In the genomic region with DNA sequence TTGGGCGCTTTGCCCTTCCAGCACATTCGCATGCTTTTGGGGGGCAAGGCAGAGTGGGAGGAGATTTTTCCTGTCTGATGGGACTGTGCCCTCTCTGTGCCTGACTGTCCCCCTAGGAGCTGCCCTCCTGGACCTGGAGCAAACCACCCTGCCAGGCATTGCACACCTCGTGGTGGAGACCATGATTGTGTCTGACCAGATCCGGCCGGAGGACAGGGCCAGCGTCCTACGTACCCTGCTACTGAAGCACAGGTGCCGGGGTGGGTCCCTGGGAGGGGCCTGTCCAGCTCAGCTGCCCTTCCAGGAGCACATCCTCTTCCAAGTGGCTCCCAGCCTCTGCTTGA, we compare ENCODE assay signal across 21 cellular contexts. TPM values are rescaled to one million over a fixed set of nuclear protein-coding genes. Genes with fewer than 3 reads are reported as not detected.
DNase-seq lines count a peak whose midpoint lies in the region; ATAC-seq, FAIRE-seq and TF ChIP-seq lines count a peak whose summit lies in the region.
"Had no signal": no experiment of that assay in that cellular context is flagged by ENCODE, and none has a peak within 500 bp of the region (broad histone marks: within the 10 kb centered on the region; RNA-seq: fewer than 3 reads in every experiment).

No MANE protein-coding gene starts in this region.

- TF ChIP-seq EP300 in HepG2 (IDR thresholded peaks at IDR 0.05; ENCODE audit: low read depth in 2 of 2, low read length in 2 of 2), result no peak
- no peak for TF ChIP-seq EP300 in HepG2 (CRISPR knock-in tag; IDR thresholded peaks at IDR 0.05; ENCODE audit: borderline replicate concordance)

- 65% methylated on average over 3 of the region's 8 CpGs for WGBS in right lobe of liver (ENCODE audit: insufficient coverage, low coverage, low lambda C conversion rate, missing lambda C conversion rate)
- no CpG with 5 or more reads among the region's 8 CpGs for WGBS in HepG2 (ENCODE audit: low lambda C conversion rate)

- TF ChIP-seq POLR2A in right lobe of liver (IDR thresholded peaks at IDR 0.05), result no peak
- no peak for TF ChIP-seq POLR2A in HepG2 (IDR thresholded peaks at IDR 0.05; ENCODE audit: insufficient read depth in 1 of 2, low read depth in 2 of 2, low read length in 2 of 2)

- H3K27ac Mint-ChIP-seq in endothelial cell (ENCODE audit: unreplicated experiment), result no peak overlapping the region
- H3K27ac Mint-ChIP-seq in activated CD4-positive, alpha-beta T cell treated with anti-CD3 and anti-CD28 coated beads for 36 hours, result no peak overlapping the region
- H3K27ac Mint-ChIP-seq: CD4-positive, alpha-beta T cell had no signal

- no peak for TF ChIP-seq RAD21 in HepG2 (CRISPR knock-in tag; IDR thresholded peaks at IDR 0.05)

- no TSS peak for BruUV-seq in HepG2 (replicated peaks; lab: Mats Ljungman, UMichigan)

- no peak overlapping the region for H3K9ac ChIP-seq in HepG2 (ENCODE audit: insufficient read depth, low read depth, low read length)

- CTCF ChIA-PET in HepG2 (lab: Yijun Ruan, JAX; ENCODE audit: low intra/inter-chr PET ratio, low total read pairs), result no interaction called here
- CTCF ChIA-PET in activated CD4-positive, alpha-beta T cell treated with anti-CD3 and anti-CD28 coated beads for 36 hours (lab: Charles Lee), result interaction anchor here (0.8 to 1.7 kb wide), 3 partner anchors 9 to 19 kb away, joined by 3 to 6 read pairs (median 3); no protein-coding TSS in a partner anchor

- H3K4me2 ChIP-seq in HepG2 (ENCODE audit: low read depth, low read length) (no peak overlapping the region), osteoblast (ENCODE audit: insufficient read depth, low read length) (no peak overlapping the region)

- H3K4me1 ChIP-seq in right lobe of liver (no peaks in the 10 kb centered on the region), HepG2 (ENCODE audit: insufficient read depth, low read length) (peaks cover 35% of the 10 kb centered on the region), osteoblast (ENCODE audit: insufficient read depth, low read length) (no peaks in the 10 kb centered on the region)
- H3K4me1 ChIP-seq: SJCRH30 had no signal

- POLR2A ChIA-PET in HepG2 (lab: Yijun Ruan, JAX), result no interaction called here
- POLR2A ChIA-PET in activated CD4-positive, alpha-beta T cell treated with anti-CD3 and anti-CD28 coated beads for 36 hours (lab: Charles Lee), result no interaction called here

- H3K79me2 ChIP-seq in HepG2 (ENCODE audit: insufficient read depth, low read length) (no peaks in the 10 kb centered on the region), osteoblast (ENCODE audit: insufficient read depth, low read length) (no peaks in the 10 kb centered on the region)

- H3K4me1 Mint-ChIP-seq in endothelial cell (ENCODE audit: unreplicated experiment), result peaks cover 6% of the 10 kb centered on the region
- H3K4me1 Mint-ChIP-seq in activated CD4-positive, alpha-beta T cell treated with anti-CD3 and anti-CD28 coated beads for 36 hours, result no peaks in the 10 kb centered on the region

- no peak overlapping the region for H3K4me3 Mint-ChIP-seq in endothelial cell (ENCODE audit: unreplicated experiment)
- no peak overlapping the region for H3K4me3 Mint-ChIP-seq in activated CD4-positive, alpha-beta T cell treated with anti-CD3 and anti-CD28 coated beads for 36 hours
- H3K4me3 Mint-ChIP-seq: CD4-positive, alpha-beta T cell had no signal

- H3K27ac ChIP-seq in right lobe of liver (no peak overlapping the region), HepG2 (ENCODE audit: extremely low read length, insufficient read depth, low read length) (no peak overlapping the region), osteoblast (ENCODE audit: low read depth, low read length) (no peak overlapping the region)
- H3K27ac ChIP-seq: SJCRH30 had no signal

- ATAC-seq in right lobe of liver (no peak), HepG2 (no peak), HG03045 (IDR thresholded peaks at IDR 0.05; ENCODE audit: unreplicated experiment) (no peak)
- ATAC-seq in activated CD4-positive, alpha-beta T cell treated with anti-CD3 and anti-CD28 coated beads for 36 hours, result no peak

- peaks cover 0 to 4% of the 10 kb centered on the region in 2 donors for H3K27me3 ChIP-seq in right lobe of liver
- peaks cover 28 to 98% of the 10 kb centered on the region in 2 experiments for H3K27me3 ChIP-seq in HepG2 (ENCODE audit: control insufficient read depth in 1 of 2, insufficient read depth in 2 of 2, low read length in 2 of 2)
- no peaks in the 10 kb centered on the region for H3K27me3 ChIP-seq in osteoblast (ENCODE audit: insufficient read depth, low read length)
- H3K27me3 ChIP-seq: SJCRH30 had no signal

- in situ Hi-C loops in HepG2 (cut with HindIII; ENCODE audit: extremely low pct_ligation_motif_present, low pct_unique_long_range_greater_than_20kb), result no loop called here

- no peaks in the 10 kb centered on the region for H4K20me1 ChIP-seq in HepG2 (ENCODE audit: insufficient read depth, low read length)
- H4K20me1 ChIP-seq in osteoblast (ENCODE audit: insufficient read depth, low read length), result no peaks in the 10 kb centered on the region

- FAIRE-seq in HepG2 (lab: Jason Lieb, UNC), result no peak
- FAIRE-seq: G401.6, GM18507 had no signal

- H3K9me3 Mint-ChIP-seq in endothelial cell (ENCODE audit: unreplicated experiment), result no peaks in the 10 kb centered on the region
- no peaks in the 10 kb centered on the region for H3K9me3 Mint-ChIP-seq in activated CD4-positive, alpha-beta T cell treated with anti-CD3 and anti-CD28 coated beads for 36 hours (ENCODE audit: low read depth)
- H3K9me3 Mint-ChIP-seq: CD4-positive, alpha-beta T cell had no signal

- H3K36me3 ChIP-seq in right lobe of liver, result no peaks in the 10 kb centered on the region
- no peaks in the 10 kb centered on the region for H3K36me3 ChIP-seq in HepG2 (replicated peaks in 1 of 2; ENCODE audit: control insufficient read depth in 1 of 2, insufficient read depth in 2 of 2, low read length in 2 of 2)
- H3K36me3 ChIP-seq in osteoblast (ENCODE audit: insufficient read depth, low read length), result no peaks in the 10 kb centered on the region
- H3K36me3 ChIP-seq: SJCRH30 had no signal

- TF ChIP-seq CTCF in right lobe of liver (IDR thresholded peaks at IDR 0.05) (no peak), HepG2 (CRISPR knock-in tag; IDR thresholded peaks at IDR 0.05) (no peak), endothelial cell (IDR thresholded peaks at IDR 0.05; ENCODE audit: unreplicated experiment) (no peak), osteoblast (IDR thresholded peaks at IDR 0.05; ENCODE audit: extremely low read depth, low read depth, low read length) (no peak)

- peaks cover 16% of the 10 kb centered on the region for H3K27me3 Mint-ChIP-seq in endothelial cell (ENCODE audit: unreplicated experiment)
- peaks cover 13% of the 10 kb centered on the region for H3K27me3 Mint-ChIP-seq in activated CD4-positive, alpha-beta T cell treated with anti-CD3 and anti-CD28 coated beads for 36 hours

- H3K36me3 Mint-ChIP-seq in endothelial cell (ENCODE audit: low read depth, unreplicated experiment), result peaks cover 7% of the 10 kb centered on the region
- H3K36me3 Mint-ChIP-seq in activated CD4-positive, alpha-beta T cell treated with anti-CD3 and anti-CD28 coated beads for 36 hours (ENCODE audit: low read depth), result no peaks in the 10 kb centered on the region

- H3K9me3 ChIP-seq in right lobe of liver, result no peaks in the 10 kb centered on the region
- H3K9me3 ChIP-seq in HepG2 (ENCODE audit: low read length), result no peaks in the 10 kb centered on the region
- H3K9me3 ChIP-seq in osteoblast (ENCODE audit: low read depth, low read length), result no peaks in the 10 kb centered on the region
- H3K9me3 ChIP-seq: SJCRH30 had no signal

- H3K4me3 ChIP-seq in right lobe of liver, result no peak overlapping the region
- H3K4me3 ChIP-seq in HepG2 (replicated peaks in 1 of 3; ENCODE audit: insufficient read depth in 1 of 3, low read depth in 2 of 3, low read length in 3 of 3), result no peak overlapping the region
- H3K4me3 ChIP-seq in osteoblast (ENCODE audit: insufficient read depth, low read length), result no peak overlapping the region
- H3K4me3 ChIP-seq: SJCRH30 had no signal

- H2AFZ ChIP-seq in HepG2 (ENCODE audit: low read length) (no peak overlapping the region), osteoblast (ENCODE audit: low read length) (no peak overlapping the region)

- intact Hi-C loops in right lobe of liver (cut with DNase I), result no loop called here
- intact Hi-C loops in HepG2 (cut with micrococcal nuclease; ENCODE audit: unreplicated experiment), result no loop called here
- intact Hi-C loops in activated CD4-positive, alpha-beta T cell treated with anti-CD3 and anti-CD28 coated beads for 36 hours (cut with DNase I, micrococcal nuclease), result no loop called here

- peak in 2 of 3 donors; percentile 24 to 44 for DNase-seq in right lobe of liver
- DNase-seq in HepG2 (ENCODE audit: low spot score), result no peak
- DNase-seq in endothelial cell (ENCODE audit: low spot score), result peak; percentile 1
- DNase-seq in osteoblast (ENCODE audit: insufficient read length, low spot score, missing footprints), result peak; percentile 83
- no peak for DNase-seq in DMS 273 (lab: John Stamatoyannopoulos, UW; ENCODE audit: unreplicated experiment)
- no peak for DNase-seq in activated CD4-positive, alpha-beta T cell treated with anti-CD3 and anti-CD28 coated beads for 36 hours
- DNase-seq: ACHN; Calu3; CD4-positive, alpha-beta T cell; DND-41; GOT3; KG1; NCI-H1436; NCI-H2029; NCI-H2171; NCI-H774; RPMI8226; SJCRH30 had no signal

RNA-seq across cellular contexts. Expression of gene SLC4A3, which starts 5.3 kb away (rescaled TPM):
- total RNA-seq in right lobe of liver (under 1 TPM in 5 of 6 experiments, not detected in 1; 0.14 to 0.42 (median 0.27) TPM), HepG2 (2016; rRNA removed; fragmentation: Illumina TruSeq; extraction: Trizol) (0.10 and 0.18 TPM in 2 replicates), endothelial cell (ENCODE audit: unreplicated experiment) (2.1 TPM), osteoblast (2.5 and 3.8 TPM in 2 replicates)
- total RNA-seq in HepG2 (2016; cell fraction: cytosol; rRNA removed; fragmentation: Illumina TruSeq; extraction: Trizol; ENCODE audit: low read depth), result not detected in 2 replicates
- 0.13 and 0.22 TPM in 2 replicates for total RNA-seq in HepG2 (2016; cell fraction: insoluble cytoplasmic fraction; rRNA removed; fragmentation: Illumina TruSeq; extraction: Trizol)
- total RNA-seq in HepG2 (2016; cell fraction: membrane; rRNA removed; fragmentation: Illumina TruSeq; extraction: Trizol), result not detected in 2 replicates
- total RNA-seq in HepG2 (2016; cell fraction: nucleus; rRNA removed; fragmentation: Illumina TruSeq; extraction: Trizol), result 0.22 and 0.53 TPM in 2 replicates
- 0.95 and 1.2 TPM in 2 replicates for polyA plus RNA-seq in HepG2 (2011; rRNA removed)
- polyA plus RNA-seq in HepG2 (2011; cell fraction: cytosol; rRNA removed), result 0.55 and 0.62 TPM in 2 replicates
- polyA plus RNA-seq in HepG2 (2011; cell fraction: nucleus; rRNA removed), result 10.4 and 15.1 TPM in 2 replicates
- 0.32 and 0.75 TPM in 2 replicates for polyA plus RNA-seq in HepG2 (2012)
- polyA plus RNA-seq in HepG2 (2016; cell fraction: cytosol; fragmentation: Illumina TruSeq; extraction: Trizol; ENCODE audit: low read depth), result 0.05 TPM in 1 of 2 replicates, not detected in the other
- polyA plus RNA-seq in HepG2 (2016; cell fraction: insoluble cytoplasmic fraction; fragmentation: Illumina TruSeq; extraction: Trizol; ENCODE audit: low read depth), result 0.17 TPM in 1 of 2 replicates, not detected in the other
- 0.13 TPM in 1 of 2 replicates, not detected in the other for polyA plus RNA-seq in HepG2 (2016; cell fraction: membrane; fragmentation: Illumina TruSeq; extraction: Trizol; ENCODE audit: low read depth)
- 0.52 and 0.57 TPM in 2 replicates for polyA plus RNA-seq in HepG2 (2016; cell fraction: nucleus; fragmentation: Illumina TruSeq; extraction: Trizol; ENCODE audit: insufficient read depth, low read depth)
- polyA minus RNA-seq in HepG2 (2011; rRNA and poly(A)+ RNA removed; ENCODE audit: low replicate concordance), result 1.2 TPM in 1 of 2 replicates, not detected in the other
- polyA minus RNA-seq in HepG2 (2011; cell fraction: cytosol; rRNA and poly(A)+ RNA removed), result 0.70 TPM in 1 of 2 replicates, not detected in the other
- polyA minus RNA-seq in HepG2 (2011; cell fraction: nucleus; rRNA and poly(A)+ RNA removed), result 2.1 and 2.6 TPM in 2 replicates
- total RNA-seq in activated CD4-positive, alpha-beta T cell treated with anti-CD3 and anti-CD28 coated beads for 36 hours, result under 1 TPM; 0.05 to 0.16 TPM

RNA-seq across cellular contexts. Expression of gene STK11IP, which starts 35.1 kb away (rescaled TPM):
- total RNA-seq in right lobe of liver (10 to 100 TPM in 1 of 6 experiments, 1 to 10 TPM in 5; 3.6 to 10.8 (median 6.6) TPM), HepG2 (2016; rRNA removed; fragmentation: Illumina TruSeq; extraction: Trizol) (5.6 and 12.8 TPM in 2 replicates), endothelial cell (ENCODE audit: unreplicated experiment) (23.8 TPM), osteoblast (19.4 and 22.1 TPM in 2 replicates)
- 3.5 and 4.7 TPM in 2 replicates for total RNA-seq in HepG2 (2016; cell fraction: cytosol; rRNA removed; fragmentation: Illumina TruSeq; extraction: Trizol; ENCODE audit: low read depth)
- 5.0 and 14.2 TPM in 2 replicates for total RNA-seq in HepG2 (2016; cell fraction: insoluble cytoplasmic fraction; rRNA removed; fragmentation: Illumina TruSeq; extraction: Trizol)
- total RNA-seq in HepG2 (2016; cell fraction: membrane; rRNA removed; fragmentation: Illumina TruSeq; extraction: Trizol), result 2.7 and 3.2 TPM in 2 replicates
- 20.7 and 21.9 TPM in 2 replicates for total RNA-seq in HepG2 (2016; cell fraction: nucleus; rRNA removed; fragmentation: Illumina TruSeq; extraction: Trizol)
- polyA plus RNA-seq in HepG2 (2011; rRNA removed), result 24.0 and 30.2 TPM in 2 replicates
- polyA plus RNA-seq in HepG2 (2011; cell fraction: cytosol; rRNA removed), result 5.6 and 8.5 TPM in 2 replicates
- polyA plus RNA-seq in HepG2 (2011; cell fraction: nucleus; rRNA removed), result 272 and 337 TPM in 2 replicates
- polyA plus RNA-seq in HepG2 (2012), result 18.1 and 20.5 TPM in 2 replicates
- 0.70 and 0.72 TPM in 2 replicates for polyA plus RNA-seq in HepG2 (2016; cell fraction: cytosol; fragmentation: Illumina TruSeq; extraction: Trizol; ENCODE audit: low read depth)
- 3.7 and 5.6 TPM in 2 replicates for polyA plus RNA-seq in HepG2 (2016; cell fraction: insoluble cytoplasmic fraction; fragmentation: Illumina TruSeq; extraction: Trizol; ENCODE audit: low read depth)
- polyA plus RNA-seq in HepG2 (2016; cell fraction: membrane; fragmentation: Illumina TruSeq; extraction: Trizol; ENCODE audit: low read depth), result 1.2 TPM in 2 replicates
- polyA plus RNA-seq in HepG2 (2016; cell fraction: nucleus; fragmentation: Illumina TruSeq; extraction: Trizol; ENCODE audit: insufficient read depth, low read depth), result 44.8 and 52.7 TPM in 2 replicates
- polyA minus RNA-seq in HepG2 (2011; rRNA and poly(A)+ RNA removed; ENCODE audit: low replicate concordance), result 23.0 and 45.7 TPM in 2 replicates
- polyA minus RNA-seq in HepG2 (2011; cell fraction: cytosol; rRNA and poly(A)+ RNA removed), result 8.2 and 10.4 TPM in 2 replicates
- polyA minus RNA-seq in HepG2 (2011; cell fraction: nucleus; rRNA and poly(A)+ RNA removed), result 52.1 and 52.7 TPM in 2 replicates
- 10 to 100 TPM; 23.5 to 26.1 TPM for total RNA-seq in activated CD4-positive, alpha-beta T cell treated with anti-CD3 and anti-CD28 coated beads for 36 hours

Comparison
In these comparisons a context has a peak if more than half of its experiments do, and no peak if none do; other contexts are left out.
1. DNase-seq: peak in right lobe of liver (2 of 3), endothelial cell (single experiment) and osteoblast (single experiment); none in HepG2 (single experiment), DMS 273 (single experiment) and activated CD4-positive, alpha-beta T cell treated with anti-CD3 and anti-CD28 coated beads for 36 hours (single experiment).